ENCODE assay signal across 8 cellular contexts in genomic region chr7:105656922-105657521, GRCh38.
DNase-seq lines count a peak whose midpoint lies in the region; ATAC-seq and TF ChIP-seq lines count a peak whose summit lies in the region.

No MANE protein-coding gene starts in this region.

- H3K27ac ChIP-seq in C4-2B = no peak overlapping the region

- CTCF ChIA-PET in activated naive CD4-positive, alpha-beta T cell treated with anti-CD3 and anti-CD28 coated beads, Interleukin-2, amount 10 ng/mL, durations not matched to agents 7 days and 5 days (lab: Charles Lee) = interaction anchor here (0.6 to 4.5 kb wide), 36 partner anchors 9 to 495 kb away, joined by 3 to 31 read pairs (median 4); no protein-coding TSS in a partner anchor

- no peaks in the 10 kb centered on the region for H3K27me3 Mint-ChIP-seq in activated naive CD4-positive, alpha-beta T cell treated with anti-CD3 and anti-CD28 coated beads, Interleukin-2, amount 10 ng/mL, durations not matched to agents 7 days and 5 days

- H3K27ac Mint-ChIP-seq in activated naive CD4-positive, alpha-beta T cell treated with anti-CD3 and anti-CD28 coated beads, Interleukin-2, amount 10 ng/mL, durations not matched to agents 7 days and 5 days = peak overlapping the region; percentile 51

- in situ Hi-C loops in SK-MEL-5 (cut with HindIII; ENCODE audit: low pct_unique_long_range_greater_than_20kb, low sequenced_read_pairs) = loop anchor here (25.0 kb wide), 1 partner anchor 505 kb away; no protein-coding TSS in a partner anchor

- no peak overlapping the region for H3K4me3 Mint-ChIP-seq in activated naive CD4-positive, alpha-beta T cell treated with anti-CD3 and anti-CD28 coated beads, Interleukin-2, amount 10 ng/mL, durations not matched to agents 7 days and 5 days

- DNase-seq in SK-MEL-5 (ENCODE audit: low read depth, low spot score) = peak; percentile 86
- DNase-seq in activated naive CD4-positive, alpha-beta T cell treated with anti-CD3 and anti-CD28 coated beads, Interleukin-2, amount 10 ng/mL, durations not matched to agents 7 days and 5 days = peak; percentile 77
- peak; percentile 52 for DNase-seq in kidney tubule cell (ENCODE audit: low spot score)
- DNase-seq in stimulated activated CD8-positive, alpha-beta memory T cell treated with anti-CD3 and anti-CD28 coated beads, Interleukin-2, amount 100 ng/mL, for 48 hours (ENCODE audit: low read depth in 2 of 2) = peak; percentile 34 to 62
- no peak for DNase-seq in retina

- H3K9me3 Mint-ChIP-seq in activated naive CD4-positive, alpha-beta T cell treated with anti-CD3 and anti-CD28 coated beads, Interleukin-2, amount 10 ng/mL, durations not matched to agents 7 days and 5 days = no peaks in the 10 kb centered on the region

- TF ChIP-seq CTCF in C4-2B (conservative IDR thresholded peaks at IDR 0.05) = peak; percentile 92

- H3K36me3 Mint-ChIP-seq in activated naive CD4-positive, alpha-beta T cell treated with anti-CD3 and anti-CD28 coated beads, Interleukin-2, amount 10 ng/mL, durations not matched to agents 7 days and 5 days = peaks cover 39% of the 10 kb centered on the region

- ATAC-seq in GM21390 (IDR thresholded peaks at IDR 0.05; ENCODE audit: unreplicated experiment) = peak; percentile 58
- ATAC-seq in GM19035 (IDR thresholded peaks at IDR 0.05; ENCODE audit: unreplicated experiment) = no peak

- H3K4me1 Mint-ChIP-seq in activated naive CD4-positive, alpha-beta T cell treated with anti-CD3 and anti-CD28 coated beads, Interleukin-2, amount 10 ng/mL, durations not matched to agents 7 days and 5 days = peaks cover 2% of the 10 kb centered on the region
